In genomic region chr3:11379824-11380281, GRCh38 we compare ENCODE assay signal across 12 cellular contexts.
DNase-seq lines count a peak whose midpoint lies in the region; ATAC-seq and TF ChIP-seq lines count a peak whose summit lies in the region.
"Had no signal": no experiment of that assay in that cellular context is flagged by ENCODE, and none has a peak within 500 bp of the region (broad histone marks: within the 10 kb centered on the region; RNA-seq: fewer than 3 reads in every experiment).

No MANE protein-coding gene starts in this region.

- H3K79me2 ChIP-seq in OCI-LY1 (ENCODE audit: insufficient read depth, low read length): no peaks in the 10 kb centered on the region

- H3K9me3 ChIP-seq in OCI-LY1 (ENCODE audit: low read length): no peaks in the 10 kb centered on the region
- no peaks in the 10 kb centered on the region for H3K9me3 ChIP-seq in mesodermal cell (ENCODE audit: control insufficient read depth, low read length)
- H3K9me3 ChIP-seq in thoracic aorta: no peaks in the 10 kb centered on the region

- H3K4me3 ChIP-seq in OCI-LY1 (ENCODE audit: low read depth, low read length, poor library complexity, severe bottlenecking) (peak overlapping the region; percentile 42), mesodermal cell (ENCODE audit: extremely low read depth, insufficient read depth, low read length, poor library complexity, severe bottlenecking) (no peak overlapping the region), thoracic aorta (peak overlapping the region; percentile 64)

- H3K9ac ChIP-seq in OCI-LY1 (ENCODE audit: low read length): peak overlapping the region; percentile 56

- H2AFZ ChIP-seq in OCI-LY1 (ENCODE audit: low read length): no peak overlapping the region

- H3K9me2 ChIP-seq in OCI-LY1 (ENCODE audit: low read depth, low read length): no peaks in the 10 kb centered on the region

- H3K4me1 ChIP-seq in OCI-LY1 (ENCODE audit: insufficient read depth, low read length, severe bottlenecking): peaks cover 31% of the 10 kb centered on the region
- H3K4me1 ChIP-seq in mesodermal cell (ENCODE audit: control insufficient read depth, insufficient read depth, low read length, poor library complexity, severe bottlenecking): peaks cover 24% of the 10 kb centered on the region
- H3K4me1 ChIP-seq in thoracic aorta (ENCODE audit: control insufficient read depth in 1 of 2, low read depth in 2 of 2): peaks cover 15 to 25% of the 10 kb centered on the region in 2 donors

- ATAC-seq in thoracic aorta (ENCODE audit: insufficient number of reproducible peaks, low FRiP score, low read depth): peak; percentile 40

- peak overlapping the region; percentile 64 for H3K4me2 ChIP-seq in OCI-LY1 (ENCODE audit: low read length)

- peak overlapping the region; percentile 78 for H3K27ac ChIP-seq in OCI-LY1 (ENCODE audit: low read depth, low read length, poor library complexity, severe bottlenecking)
- peak overlapping the region; percentile 93 for H3K27ac ChIP-seq in mesodermal cell (ENCODE audit: low read depth, low read length, severe bottlenecking)
- H3K27ac ChIP-seq in thoracic aorta: peak overlapping the region; percentile 71 to 75

- TF ChIP-seq CTCF in OCI-LY1 (IDR thresholded peaks at IDR 0.05; ENCODE audit: low read length) (no peak), thoracic aorta (IDR thresholded peaks at IDR 0.05) (no peak), GM10248 (IDR thresholded peaks at IDR 0.05; ENCODE audit: control extremely low read depth, extremely low read depth, low read depth, missing control alignments) (no peak)

- CTCF ChIA-PET in GM10248 (lab: Yijun Ruan, JAX): interaction anchor here (1.0 to 5.9 kb wide), 29 partner anchors 10 to 456 kb away, joined by 3 to 85 read pairs (median 4); no protein-coding TSS in a partner anchor

- POLR2A ChIA-PET in GM10248 (lab: Yijun Ruan, JAX): no interaction called here

- no peaks in the 10 kb centered on the region for H4K20me1 ChIP-seq in OCI-LY1 (ENCODE audit: insufficient read depth, low read length)

- H3K36me3 ChIP-seq in OCI-LY1 (ENCODE audit: insufficient read depth, low read length) (no peaks in the 10 kb centered on the region), mesodermal cell (ENCODE audit: control insufficient read depth, insufficient read depth, low read length) (no peaks in the 10 kb centered on the region), thoracic aorta (no peaks in the 10 kb centered on the region)

- H3K27me3 ChIP-seq in OCI-LY1 (ENCODE audit: insufficient read depth, low read length) (no peaks in the 10 kb centered on the region), thoracic aorta (replicated peaks; ENCODE audit: insufficient read depth) (no peaks in the 10 kb centered on the region)

- WGBS in mesodermal cell (ENCODE audit: insufficient coverage in 2 of 2), 2 experiments: 49 to 78% methylated on average over 6 of the region's 10 CpGs

- DNase-seq in dermis microvascular lymphatic vessel endothelial cell (ENCODE audit: low read depth in 2 of 2) (peak; percentile 51 to 84), thoracic aorta (ENCODE audit: low spot score) (no peak), GM10248 (ENCODE audit: extremely low spot score) (no peak), ureter (ENCODE audit: low spot score) (no peak), SHP77 treated with DMSO at 0.1 percent for 48 hours (lab: John Stamatoyannopoulos, UW) (no peak)
- DNase-seq in central memory CD4-positive, alpha-beta T cell: no peak
- DNase-seq: activated CD8-positive, alpha-beta memory T cell treated with anti-CD3 and anti-CD28 coated beads for 24 hours; activated naive CD8-positive, alpha-beta T cell treated with anti-CD3 and anti-CD28 coated beads, Interleukin-2, amount 10 ng/mL, durations not matched to agents 7 days and 5 days; left cardiac atrium; NCI-H1436 treated with DMSO at 0.1 percent for 48 hours had no signal

- no peaks in the 10 kb centered on the region for H3F3A ChIP-seq in OCI-LY1 (ENCODE audit: insufficient read depth, low read length)

Comparison
In these comparisons a context has a peak if more than half of its experiments do, and no peak if none do; other contexts are left out.
1. DNase-seq: peak in dermis microvascular lymphatic vessel endothelial cell (2 of 2); none in thoracic aorta (single experiment), central memory CD4-positive, alpha-beta T cell (single experiment), GM10248 (single experiment), ureter (single experiment) and SHP77 treated with DMSO at 0.1 percent for 48 hours (single experiment).
2. Peak in every context shown above with its lines, with median percentiles within 50 percentile points of each other: H3K27ac ChIP-seq.